Comparison of ENCODE assay signal across 8 cellular contexts in genomic region chr12:54412786-54413185, GRCh38. TPM values are rescaled to one million over a fixed set of nuclear protein-coding genes. Genes with fewer than 3 reads are reported as not detected.
DNase-seq lines count a peak whose midpoint lies in the region; ATAC-seq and TF ChIP-seq lines count a peak whose summit lies in the region.

No MANE protein-coding gene starts in this region.

- H3K36me3 Mint-ChIP-seq in activated B cell treated with CpG ODN at 0.5 μM for 24 hours (ENCODE audit: low read depth) (no peaks in the 10 kb centered on the region), H9 (ENCODE audit: insufficient read depth in 1 of 3, low read depth in 3 of 3) (peaks cover 0 to 5% (median 5%) of the 10 kb centered on the region in 3 experiments; a peak in 2 of 7 replicates)

- H3K9ac ChIP-seq in H9 (ENCODE audit: extremely low read depth, insufficient read length, low read length): no peak overlapping the region

- H3K4ac ChIP-seq in H9 (ENCODE audit: low read depth, low read length): no peak overlapping the region

- H4K5ac ChIP-seq in H9 (ENCODE audit: insufficient read length, low read depth, low read length): no peak overlapping the region

- H2BK5ac ChIP-seq in H9 (ENCODE audit: insufficient read length, low read length): no peak overlapping the region

- H3K18ac ChIP-seq in H9 (ENCODE audit: insufficient read length, low read depth, low read length): no peak overlapping the region

- H3K4me1 Mint-ChIP-seq in activated B cell treated with CpG ODN at 0.5 μM for 24 hours (peaks cover 63% of the 10 kb centered on the region), H9 (peaks cover 19 to 20% of the 10 kb centered on the region in 2 experiments)

- no peak overlapping the region for H2BK15ac ChIP-seq in H9 (ENCODE audit: low read depth, low read length)

- H3K9me3 Mint-ChIP-seq in activated B cell treated with CpG ODN at 0.5 μM for 24 hours: no peaks in the 10 kb centered on the region
- H3K9me3 Mint-ChIP-seq in H9: no peaks in the 10 kb centered on the region

- H3K4me1 ChIP-seq in H9 (ENCODE audit: insufficient read depth, low read length): no peaks in the 10 kb centered on the region

- H3K4me3 Mint-ChIP-seq in activated B cell treated with CpG ODN at 0.5 μM for 24 hours: peak overlapping the region; percentile 66
- H3K4me3 Mint-ChIP-seq in H9: no peak overlapping the region; a peak in 1 of 5 replicates

- ATAC-seq in GM19463 (IDR thresholded peaks at IDR 0.05; ENCODE audit: unreplicated experiment): peak; percentile 19
- ATAC-seq in activated B cell treated with CpG ODN at 0.5 μM for 24 hours (ENCODE audit: low read depth): peak; percentile 16
- peak; percentile 9 to 31 for ATAC-seq in left cardiac atrium
- no peak for ATAC-seq in GM18867 (IDR thresholded peaks at IDR 0.05; ENCODE audit: unreplicated experiment)

- no peak overlapping the region for H2BK120ac ChIP-seq in H9 (ENCODE audit: low read depth, low read length, poor library complexity, severe bottlenecking)

- intact Hi-C loops in activated B cell treated with CpG ODN at 0.5 μM for 24 hours (cut with micrococcal nuclease): loop anchor here (1.0 to 10.0 kb wide), 3 partner anchors 9 to 152 kb away; no protein-coding TSS in a partner anchor
- intact Hi-C loops in left cardiac atrium (cut with DNase I): no loop called here

- no peak overlapping the region for H2AFZ ChIP-seq in H9 (ENCODE audit: low read length)

- H4K8ac ChIP-seq in H9 (replicated peaks; ENCODE audit: insufficient read length, low read depth, low read length): no peak overlapping the region

- peak overlapping the region in 1 of 7 experiments; percentile 9 for H3K4me3 ChIP-seq in skin epidermis

- whole genome bisulfite sequencing in H9 (ENCODE audit: extremely low coverage, insufficient read length, low lambda C conversion rate): no CpG with 5 or more reads among the region's 3 CpGs

- H2AK5ac ChIP-seq in H9 (ENCODE audit: insufficient read length, low read length): no peak overlapping the region

- H3T11ph ChIP-seq in H9 (ENCODE audit: low read length): no peak overlapping the region

- CTCF ChIA-PET in activated B cell treated with CpG ODN at 0.5 μM for 24 hours (lab: Charles Lee): interaction anchor here (2.7 to 11.4 kb wide), 2 partner anchors 12 to 25 kb away, joined by 9 to 143 read pairs; no protein-coding TSS in a partner anchor

- no peak overlapping the region for H4K91ac ChIP-seq in H9 (ENCODE audit: insufficient read length, low read depth, low read length)

- H3K27me3 Mint-ChIP-seq in activated B cell treated with CpG ODN at 0.5 μM for 24 hours: no peaks in the 10 kb centered on the region
- H3K27me3 Mint-ChIP-seq in H9 (ENCODE audit: low read depth): peaks cover 14% of the 10 kb centered on the region

- POLR2A ChIA-PET in activated B cell treated with CpG ODN at 0.5 μM for 24 hours (lab: Charles Lee): interaction anchor here (0.7 to 1.3 kb wide), 3 partner anchors 10 to 85 kb away, joined by 3 to 6 read pairs (median 3); partner anchors contain the start of gene NCKAP1L

- no peaks in the 10 kb centered on the region for H3K79me1 ChIP-seq in H9 (ENCODE audit: insufficient read depth, low read depth, low read length, poor library complexity, severe bottlenecking)

- H3K9me3 ChIP-seq in H9 (ENCODE audit: control insufficient read depth, low read depth, low read length): no peaks in the 10 kb centered on the region

- H2BK12ac ChIP-seq in H9 (ENCODE audit: insufficient read length, low read depth, low read length): no peak overlapping the region

- DNase-seq in activated B cell treated with CpG ODN at 0.5 μM for 24 hours (no peak), left cardiac atrium (no peak), H9 (no peak), mucosa of gallbladder (ENCODE audit: low spot score) (no peak), cerebellar cortex (ENCODE audit: low spot score) (no peak)

- H4K20me1 ChIP-seq in H9 (ENCODE audit: control insufficient read depth, insufficient read depth, insufficient read length): no peaks in the 10 kb centered on the region

- peaks cover 3% of the 10 kb centered on the region for H3K23me2 ChIP-seq in H9 (ENCODE audit: insufficient read length, low read depth, low read length, poor library complexity, severe bottlenecking)

- H3K4me2 ChIP-seq in H9 (ENCODE audit: insufficient read depth, insufficient read length, low read length): no peak overlapping the region

- TF ChIP-seq CTCF in activated B cell treated with CpG ODN at 0.5 μM for 24 hours (IDR thresholded peaks at IDR 0.05) (no peak), H9 (conservative IDR thresholded peaks at IDR 0.05) (no peak)

- H3K14ac ChIP-seq in H9 (ENCODE audit: insufficient read depth, low read length): no peak overlapping the region

- no peaks in the 10 kb centered on the region for H3K79me2 ChIP-seq in H9 (ENCODE audit: insufficient read depth, low read length)

- H3K27ac Mint-ChIP-seq in activated B cell treated with CpG ODN at 0.5 μM for 24 hours (peak overlapping the region; percentile 59), H9 (peak overlapping the region in 1 of 3 experiments; percentile 73; a peak in 2 of 7 replicates)

- H3K23ac ChIP-seq in H9 (ENCODE audit: insufficient read length, low read depth, low read length): no peak overlapping the region

- H3K56ac ChIP-seq in H9 (ENCODE audit: insufficient read length, low read depth, low read length): no peak overlapping the region

- no peak overlapping the region for H2BK20ac ChIP-seq in H9 (ENCODE audit: low read depth, low read length, poor library complexity, severe bottlenecking)

- H3K27me3 ChIP-seq in H9 (ENCODE audit: insufficient read depth, low read length): no peaks in the 10 kb centered on the region; the same call in 1 of the 2 replicates

- H3K27ac ChIP-seq in skin epidermis (peak overlapping the region in 20 of 21 experiments; percentile 69 to 99 (median 82)), H9 (ENCODE audit: insufficient read length, low read depth, low read length) (no peak overlapping the region)

RNA-seq across cellular contexts. Expression of gene ITGA5, which starts 6.3 kb away (rescaled TPM):
- total RNA-seq in activated B cell treated with CpG ODN at 0.5 μM for 24 hours (1.0 and 1.3 TPM in 2 replicates), left cardiac atrium (100 to 1,000 TPM in 1 of 2 donors, 10 to 100 TPM in 1; 45.7 to 133 TPM), H9 (2021) (12.2 and 16.2 TPM in 2 replicates), mucosa of gallbladder (39.3 TPM)

RNA-seq across cellular contexts. Expression of gene ZNF385A, which starts 28.3 kb away (rescaled TPM):
- total RNA-seq in activated B cell treated with CpG ODN at 0.5 μM for 24 hours (4.6 and 5.0 TPM in 2 replicates), left cardiac atrium (10 to 100 TPM; 20.4 to 24.2 TPM), H9 (2021) (5.7 and 6.2 TPM in 2 replicates), mucosa of gallbladder (11.4 TPM)

RNA-seq across cellular contexts. Expression of gene GPR84, which starts 48.5 kb away (rescaled TPM):
- total RNA-seq in activated B cell treated with CpG ODN at 0.5 μM for 24 hours: not detected in 2 replicates
- total RNA-seq in left cardiac atrium: under 1 TPM; 0.29 to 0.55 TPM
- total RNA-seq in H9 (2021): not detected in 2 replicates
- 1.8 TPM for total RNA-seq in mucosa of gallbladder
